3 cellular contexts compared by ENCODE assay signal in genomic region chr1:227482021-227482299, GRCh38.
TF ChIP-seq lines count a peak whose summit lies in the region.

No MANE protein-coding gene starts in this region.

TF ChIP-seq in HepG2, 621 proteins besides CTCF, POLR2A, EP300 and RAD21:
- TF ChIP-seq FOSL2 (CRISPR knock-in tag; IDR thresholded peaks at IDR 0.05) = no peak
- TF ChIP-seq MAFF (IDR thresholded peaks at IDR 0.05; ENCODE audit: low read depth, low read length) = peak; percentile 81
- peak; percentile 56 to 86; a peak in 3 of 4 replicates for TF ChIP-seq MAFK (conservative IDR thresholded peaks at IDR 0.05 in 1 of 2, IDR thresholded peaks at IDR 0.05 in 1 of 2; ENCODE audit: low read length in 2 of 2)

TF ChIP-seq in IMR-90, 13 proteins besides CTCF, POLR2A, EP300 and RAD21:
- TF ChIP-seq MAFK (IDR thresholded peaks at IDR 0.05; ENCODE audit: low read depth, low read length) = peak; percentile 78
- TF ChIP-seq CHD1 (IDR thresholded peaks at IDR 0.05; ENCODE audit: low read depth, low read length) = no peak

TF ChIP-seq in H1, 55 proteins besides CTCF, POLR2A, EP300 and RAD21:
- no peak for TF ChIP-seq HDAC2 (IDR thresholded peaks at IDR 0.05; ENCODE audit: borderline replicate concordance in 1 of 2, low read depth in 2 of 2, low read length in 2 of 2)
- 0 out of 2 replicates have a peak, but pooled peaks have one; percentile 3 for TF ChIP-seq MAFK (IDR thresholded peaks at IDR 0.05; ENCODE audit: low read depth, low read length)
TF ChIP-seq in H1: peak in this region for 1.
